ENCODE assay signal across 9 cellular contexts in genomic region chr10:28241766-28242399, GRCh38.
DNase-seq lines count a peak whose midpoint lies in the region; ATAC-seq and TF ChIP-seq lines count a peak whose summit lies in the region.
"Had no signal": no experiment of that assay in that cellular context is flagged by ENCODE, and none has a peak within 500 bp of the region (broad histone marks: within the 10 kb centered on the region; RNA-seq: fewer than 3 reads in every experiment).

No MANE protein-coding gene starts in this region.

- no peak overlapping the region for H3K4me3 ChIP-seq in prostate gland

- peaks cover 16% of the 10 kb centered on the region for H3K4me1 Mint-ChIP-seq in activated naive CD4-positive, alpha-beta T cell treated with anti-CD3 and anti-CD28 coated beads, Interleukin-2, amount 10 ng/mL, durations not matched to agents 7 days and 5 days

- no peaks in the 10 kb centered on the region for H3K36me3 ChIP-seq in prostate gland

- ATAC-seq in HG02938 (IDR thresholded peaks at IDR 0.05; ENCODE audit: unreplicated experiment): peak; percentile 47

- no peak overlapping the region for H3K27ac Mint-ChIP-seq in activated naive CD4-positive, alpha-beta T cell treated with anti-CD3 and anti-CD28 coated beads, Interleukin-2, amount 10 ng/mL, durations not matched to agents 7 days and 5 days

- no peaks in the 10 kb centered on the region for H3K9me3 ChIP-seq in prostate gland

- H3K27me3 ChIP-seq in prostate gland (replicated peaks; ENCODE audit: insufficient read depth): no peaks in the 10 kb centered on the region

- H3K27ac ChIP-seq in prostate gland: no peak overlapping the region
- H3K27ac ChIP-seq: epithelial cell of prostate had no signal

- peaks cover 2% of the 10 kb centered on the region for H3K36me3 Mint-ChIP-seq in activated naive CD4-positive, alpha-beta T cell treated with anti-CD3 and anti-CD28 coated beads, Interleukin-2, amount 10 ng/mL, durations not matched to agents 7 days and 5 days

- TF ChIP-seq POLR2A in prostate gland (IDR thresholded peaks at IDR 0.05): no peak

- CTCF ChIA-PET in activated naive CD4-positive, alpha-beta T cell treated with anti-CD3 and anti-CD28 coated beads, Interleukin-2, amount 10 ng/mL, durations not matched to agents 7 days and 5 days (lab: Charles Lee): interaction anchor here (0.6 to 3.5 kb wide), 25 partner anchors 9 to 685 kb away, joined by 3 to 23 read pairs (median 4); no protein-coding TSS in a partner anchor

- H3K9me3 Mint-ChIP-seq in activated naive CD4-positive, alpha-beta T cell treated with anti-CD3 and anti-CD28 coated beads, Interleukin-2, amount 10 ng/mL, durations not matched to agents 7 days and 5 days: peaks cover 2% of the 10 kb centered on the region

- TF ChIP-seq CTCF in prostate gland (IDR thresholded peaks at IDR 0.05): peak; percentile 79 to 86 (median 84)

- WGBS in prostate gland: 14% methylated on average over 3 of the region's 3 CpGs

- no peak overlapping the region for H3K4me3 Mint-ChIP-seq in activated naive CD4-positive, alpha-beta T cell treated with anti-CD3 and anti-CD28 coated beads, Interleukin-2, amount 10 ng/mL, durations not matched to agents 7 days and 5 days

- H3K4me1 ChIP-seq in prostate gland (replicated peaks): no peaks in the 10 kb centered on the region

- no peaks in the 10 kb centered on the region for H3K27me3 Mint-ChIP-seq in activated naive CD4-positive, alpha-beta T cell treated with anti-CD3 and anti-CD28 coated beads, Interleukin-2, amount 10 ng/mL, durations not matched to agents 7 days and 5 days

- intact Hi-C loops in prostate gland (cut with DNase I): loop anchor here (2.0 to 10.0 kb wide), 3 partner anchors 499 to 797 kb away; no protein-coding TSS in a partner anchor

- peak; percentile 37 for DNase-seq in activated gamma-delta T cell treated with Interleukin-2 at 50 U/mL for 16 hours
- no peak for DNase-seq in activated gamma-delta T cell (lab: John Stamatoyannopoulos, UW)
- peak; percentile 18 for DNase-seq in NCI-H69 (lab: John Stamatoyannopoulos, UW)
- DNase-seq in activated naive CD4-positive, alpha-beta T cell treated with anti-CD3 and anti-CD28 coated beads, Interleukin-2, amount 10 ng/mL, durations not matched to agents 7 days and 5 days: peak; percentile 54
- peak; percentile 65 for DNase-seq in glomerular visceral epithelial cell (ENCODE audit: extremely low spot score)
- peak; percentile 42 for DNase-seq in prostate gland (ENCODE audit: low spot score)
- DNase-seq in NCI-H187 treated with DMSO at 0.1 percent for 48 hours (lab: John Stamatoyannopoulos, UW): no peak

Comparison
In these comparisons a context has a peak if more than half of its experiments do, and no peak if none do; other contexts are left out.
1. DNase-seq: peak in activated gamma-delta T cell treated with Interleukin-2 at 50 U/mL for 16 hours (single experiment), NCI-H69 (single experiment), activated naive CD4-positive, alpha-beta T cell treated with anti-CD3 and anti-CD28 coated beads, Interleukin-2, amount 10 ng/mL, durations not matched to agents 7 days and 5 days (single experiment), glomerular visceral epithelial cell (single experiment) and prostate gland (single experiment); none in activated gamma-delta T cell (single experiment) and NCI-H187 treated with DMSO at 0.1 percent for 48 hours (single experiment).